Comparison of ENCODE assay signal across 27 cellular contexts in the genomic region with DNA sequence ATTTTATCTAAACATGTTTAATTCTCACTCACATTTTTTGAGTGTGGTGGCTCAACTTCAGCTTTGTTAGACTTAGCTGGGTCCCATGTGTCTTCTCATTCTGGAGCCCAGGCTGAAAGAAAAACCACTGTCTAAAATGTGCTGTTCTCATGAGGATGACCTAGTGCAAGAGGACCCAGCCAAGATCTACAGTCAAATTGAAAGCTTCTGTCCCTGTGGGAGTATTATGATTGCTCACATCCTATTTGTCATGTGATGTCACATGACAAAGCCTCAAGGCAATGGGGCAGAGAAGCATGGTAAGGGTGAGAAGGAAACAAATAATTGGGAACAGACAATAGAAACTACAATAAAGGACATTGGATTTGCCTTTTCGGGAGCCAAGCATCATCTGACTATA.
DNase-seq lines count a peak whose midpoint lies in the region; ATAC-seq and TF ChIP-seq lines count a peak whose summit lies in the region.
"Had no signal": no experiment of that assay in that cellular context is flagged by ENCODE, and none has a peak within 500 bp of the region (broad histone marks: within the 10 kb centered on the region; RNA-seq: fewer than 3 reads in every experiment).

No MANE protein-coding gene starts in this region.

- no peak overlapping the region for H3K4me3 ChIP-seq in fibroblast of mammary gland (ENCODE audit: control insufficient read depth, low read depth, low read length)
- H3K4me3 ChIP-seq: coronary artery, GM12878, heart right ventricle, lower lobe of right lung, thoracic aorta, uterus had no signal

- DNase-seq in fibroblast of mammary gland (ENCODE audit: low read depth): peak; percentile 2
- no peak for DNase-seq in NOMO-1 treated with dmso at 0.1 percent for 144 hours (lab: John Stamatoyannopoulos, UW; ENCODE audit: unreplicated experiment)
- no peak for DNase-seq in activated naive CD4-positive, alpha-beta T cell treated with Interleukin-2 at 50 U/mL for 16 hours
- DNase-seq: activated CD4-positive, alpha-beta T cell treated with anti-CD3 and anti-CD28 coated beads for 4 hours; activated CD8-positive, alpha-beta memory T cell treated with anti-CD3 and anti-CD28 coated beads for 24 hours; activated effector memory CD4-positive, alpha-beta T cell treated with anti-CD3 and anti-CD28 coated beads, Interleukin-2, amount 50 U/mL, for 16 hours; Calu3; effector memory CD8-positive, alpha-beta T cell; erythroblast; heart right ventricle; kidney glomerular epithelial cell; lower lobe of right lung; natural killer cell; NCI-H1048; NCI-H187; NCI-H2227 treated with DMSO at 0.1 percent for 48 hours; occipital lobe; stimulated activated naive CD8-positive, alpha-beta T cell treated with anti-CD3 and anti-CD28 coated beads, Interleukin-15, Interleukin-2, amounts not matched to agents 100 U/mL and 50 U/mL, for 24 hours; uterus had no signal

- ATAC-seq in GM18909 (IDR thresholded peaks at IDR 0.05; ENCODE audit: poor library complexity, unreplicated experiment) (peak; percentile 43), HG02610 (IDR thresholded peaks at IDR 0.05; ENCODE audit: unreplicated experiment) (peak; percentile 57), HG03565 (IDR thresholded peaks at IDR 0.05; ENCODE audit: unreplicated experiment) (peak; percentile 65), HG03196 (IDR thresholded peaks at IDR 0.05; ENCODE audit: unreplicated experiment) (no peak)
- ATAC-seq: effector memory CD8-positive, alpha-beta T cell; GM12878; heart right ventricle; lower lobe of right lung; natural killer cell; Right ventricle myocardium inferior; stimulated activated naive CD8-positive, alpha-beta T cell treated with anti-CD3 and anti-CD28 coated beads, Interleukin-15, Interleukin-2, amounts not matched to agents 100 U/mL and 50 U/mL, for 24 hours had no signal

- no peak for TF ChIP-seq CTCF in fibroblast of mammary gland (conservative IDR thresholded peaks at IDR 0.05; ENCODE audit: control insufficient read depth, insufficient read depth, low read depth, low read length)
